4 cellular contexts compared by ENCODE assay signal in the genomic region with DNA sequence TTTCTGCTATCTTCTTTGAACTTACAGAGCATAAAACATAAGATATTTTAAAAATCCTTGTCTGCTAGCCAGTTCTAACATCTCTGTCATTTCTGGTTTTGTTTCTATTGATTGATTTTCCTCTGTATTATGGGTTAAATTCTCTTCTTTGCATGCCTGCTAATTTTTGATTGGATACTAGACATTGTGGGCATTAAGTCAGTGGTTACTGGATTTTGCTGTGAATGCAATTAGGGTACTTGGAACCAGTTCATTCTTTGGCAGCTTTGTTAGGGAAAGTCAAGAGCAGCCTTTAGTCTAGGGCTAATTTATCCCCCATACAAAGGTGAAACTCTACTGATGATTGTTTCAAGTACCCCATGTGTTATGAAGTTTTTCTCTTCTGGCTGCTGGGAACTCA.
"Had no signal": no experiment of that assay in that cellular context is flagged by ENCODE, and none has a peak within 500 bp of the region (broad histone marks: within the 10 kb centered on the region; RNA-seq: fewer than 3 reads in every experiment).

No MANE protein-coding gene starts in this region.

- ATAC-seq: GM23338, HCT116 had no signal

- H3K4me1 ChIP-seq: HAP-1 had no signal

- H3K27ac ChIP-seq: GM23248 had no signal

- H3K4me3 ChIP-seq: GM23248, GM23338, HAP-1 had no signal
